Comparison of ENCODE assay signal across 18 cellular contexts in genomic region chr2:25710750-25711149, GRCh38.
"Had no signal": no experiment of that assay in that cellular context is flagged by ENCODE, and none has a peak within 500 bp of the region (broad histone marks: within the 10 kb centered on the region; RNA-seq: fewer than 3 reads in every experiment).

No MANE protein-coding gene starts in this region.

- ATAC-seq: left ventricle myocardium superior; lower lobe of right lung; naive thymus-derived CD8-positive, alpha-beta T cell; psoas muscle; right cardiac atrium; stimulated activated naive B cell treated with anti-CD40 and anti-IgM and Interleukin-4, amounts not matched to agents 10 μg/mL and 1 μg/mL and 100 μg/mL, for 72 hours; upper lobe of right lung had no signal

- H3K9me3 Mint-ChIP-seq: stimulated activated naive B cell treated with anti-CD40 and anti-IgM and Interleukin-4, amounts not matched to agents 10 μg/mL and 1 μg/mL and 100 μg/mL, for 72 hours had no signal

- H3K27ac ChIP-seq: dorsolateral prefrontal cortex, lower lobe of right lung, ovary, psoas muscle, skin epidermis, suprapubic skin, transverse colon, upper lobe of right lung, uterus had no signal

- DNase-seq: dorsolateral prefrontal cortex; effector CD4-positive, alpha-beta T cell; left ventricle myocardium superior; lower lobe of right lung; naive thymus-derived CD8-positive, alpha-beta T cell; occipital lobe; ovary; psoas muscle; right cardiac atrium; stimulated activated CD4-positive, alpha-beta T cell treated with anti-CD3 and anti-CD28 coated beads, Interleukin-4, amount 100 ng/mL, for 4 hours; stimulated activated naive B cell treated with anti-CD40 and anti-IgM and Interleukin-4, amounts not matched to agents 10 μg/mL and 1 μg/mL and 100 μg/mL, for 72 hours; transverse colon; uterus had no signal

- H3K27ac Mint-ChIP-seq: stimulated activated naive CD8-positive, alpha-beta T cell treated with anti-CD3 and anti-CD28 coated beads, Interleukin-15, Interleukin-2, amounts not matched to agents 100 ng/mL and 50 ng/mL, for 24 hours had no signal

- H3K4me1 ChIP-seq: lower lobe of right lung, psoas muscle, suprapubic skin, upper lobe of right lung, uterus had no signal

- H3K36me3 Mint-ChIP-seq: stimulated activated naive B cell treated with anti-CD40 and anti-IgM and Interleukin-4, amounts not matched to agents 10 μg/mL and 1 μg/mL and 100 μg/mL, for 72 hours had no signal

- H3K27me3 ChIP-seq: dorsolateral prefrontal cortex, ovary, suprapubic skin, transverse colon, upper lobe of right lung, uterus had no signal

- H3K4me3 Mint-ChIP-seq: stimulated activated naive CD8-positive, alpha-beta T cell treated with anti-CD3 and anti-CD28 coated beads, Interleukin-15, Interleukin-2, amounts not matched to agents 100 ng/mL and 50 ng/mL, for 24 hours had no signal

- H3K36me3 ChIP-seq: lower lobe of right lung, ovary, spleen, suprapubic skin, transverse colon, upper lobe of right lung, uterus had no signal

- H3K4me3 ChIP-seq: ovary, psoas muscle, skin epidermis, suprapubic skin, transverse colon, uterus had no signal

- H3K9me3 ChIP-seq: lower lobe of right lung, ovary, psoas muscle, spleen, suprapubic skin, transverse colon, upper lobe of right lung, uterus had no signal
